Comparison of ENCODE assay signal across 8 cellular contexts in the genomic region with DNA sequence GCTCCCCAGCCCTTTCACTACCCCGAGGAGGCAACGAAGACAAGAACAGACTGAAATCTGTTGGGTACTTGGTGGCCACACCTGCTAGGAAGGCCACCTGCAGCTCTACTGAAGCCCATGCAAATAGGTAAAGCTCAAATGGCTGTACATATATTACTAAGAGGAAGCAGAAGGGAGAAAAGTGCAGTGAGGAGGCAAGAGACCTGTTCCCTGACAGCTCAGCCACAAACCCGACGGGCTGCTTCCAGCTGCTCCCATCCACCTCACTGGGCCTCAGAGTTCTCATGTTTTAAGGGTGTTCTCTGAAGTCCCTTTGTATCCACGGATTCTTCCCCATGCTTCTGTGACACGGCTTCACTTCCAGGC. TPM values are rescaled to one million over a fixed set of nuclear protein-coding genes. Genes with fewer than 3 reads are reported as not detected.
DNase-seq lines count a peak whose midpoint lies in the region; ATAC-seq and TF ChIP-seq lines count a peak whose summit lies in the region.

No MANE protein-coding gene starts in this region.

- ATAC-seq in GM19452 (IDR thresholded peaks at IDR 0.05; ENCODE audit: unreplicated experiment): peak; percentile 95
- peak; percentile 84 for ATAC-seq in HG03457 (IDR thresholded peaks at IDR 0.05; ENCODE audit: unreplicated experiment)

- H3K27ac ChIP-seq in AG04450 (ENCODE audit: low read depth, low read length): peak overlapping the region; percentile 98

- H3K27me3 ChIP-seq in AG04450 (ENCODE audit: control insufficient read depth, insufficient read depth, low read length): no peaks in the 10 kb centered on the region

- CTCF ChIA-PET in AG04450 (lab: Charles Lee): interaction anchor here (2.6 kb wide), 1 partner anchor 24 kb away, joined by 7 read pairs; the partner anchor contains the start of gene TRAM2

- no peak for DNase-seq in AG04450 (ENCODE audit: low read depth, low spot score)
- no peak for DNase-seq in chondrocyte (ENCODE audit: low spot score)
- DNase-seq in progenitor cell of endocrine pancreas (ENCODE audit: low spot score, unreplicated experiment): no peak
- DNase-seq in cortex of kidney (lab: John Stamatoyannopoulos, UW): no peak
- no peak for DNase-seq in stimulated activated CD4-positive, alpha-beta T cell treated with anti-CD3 and anti-CD28 coated beads, Interleukin-2, amount 100 ng/mL, for 24 hours
- no peak for DNase-seq in stimulated activated CD4-positive, alpha-beta T cell treated with anti-CD3 and anti-CD28 coated beads, Interleukin-15, amount 100 ng/mL, for 24 hours

- POLR2A ChIA-PET in AG04450 (lab: Yijun Ruan, JAX): interaction anchor here (1.4 to 3.2 kb wide), 3 partner anchors 12 to 37 kb away, joined by 8 to 11 read pairs (median 9); no protein-coding TSS in a partner anchor

- peak overlapping the region; percentile 62 for H3K4me3 Mint-ChIP-seq in chondrocyte (ENCODE audit: unreplicated experiment)
- H3K4me3 Mint-ChIP-seq in progenitor cell of endocrine pancreas (ENCODE audit: low read depth): no peak overlapping the region

- H3K27ac Mint-ChIP-seq in chondrocyte (ENCODE audit: unreplicated experiment) (peak overlapping the region; percentile 98), progenitor cell of endocrine pancreas (peak overlapping the region; percentile 60)

- no peak overlapping the region for H3K4me3 ChIP-seq in AG04450 (ENCODE audit: low read depth, low read length)

- H3K27me3 Mint-ChIP-seq in chondrocyte (ENCODE audit: low read depth) (no peaks in the 10 kb centered on the region), progenitor cell of endocrine pancreas (no peaks in the 10 kb centered on the region)

- peaks cover 94% of the 10 kb centered on the region for H3K4me1 Mint-ChIP-seq in chondrocyte (ENCODE audit: low read depth)
- H3K4me1 Mint-ChIP-seq in progenitor cell of endocrine pancreas (ENCODE audit: low read depth): peaks cover 33% of the 10 kb centered on the region

- TF ChIP-seq CTCF in AG04450 (IDR thresholded peaks at IDR 0.05; ENCODE audit: low read depth, low read length) (no peak), chondrocyte (IDR thresholded peaks at IDR 0.05) (no peak), progenitor cell of endocrine pancreas (IDR thresholded peaks at IDR 0.05; ENCODE audit: unreplicated experiment) (no peak)

- H3K9me3 Mint-ChIP-seq in chondrocyte (ENCODE audit: low read depth) (no peaks in the 10 kb centered on the region), progenitor cell of endocrine pancreas (ENCODE audit: low read depth) (no peaks in the 10 kb centered on the region)

- no peaks in the 10 kb centered on the region; the same call in 1 of the 2 replicates for H3K9me3 ChIP-seq in AG04450 (ENCODE audit: control insufficient read depth, insufficient read depth, low read length)

- peaks cover 5% of the 10 kb centered on the region for H3K36me3 Mint-ChIP-seq in chondrocyte (ENCODE audit: low read depth)
- no peaks in the 10 kb centered on the region for H3K36me3 Mint-ChIP-seq in progenitor cell of endocrine pancreas (ENCODE audit: insufficient read depth)

RNA-seq across cellular contexts. Expression of gene TRAM2, which starts 24.6 kb away (rescaled TPM):
- polyA plus RNA-seq in AG04450 (2011; rRNA removed): 134 and 152 TPM in 2 replicates
- polyA minus RNA-seq in AG04450 (2011; rRNA and poly(A)+ RNA removed): 164 and 174 TPM in 2 replicates
- 159 to 178 TPM (median 159 TPM) in 3 replicates for total RNA-seq in chondrocyte
- 18.6 and 19.9 TPM in 2 replicates for total RNA-seq in progenitor cell of endocrine pancreas
